Comparison of ENCODE assay signal across 1 cellular context in the genomic region with DNA sequence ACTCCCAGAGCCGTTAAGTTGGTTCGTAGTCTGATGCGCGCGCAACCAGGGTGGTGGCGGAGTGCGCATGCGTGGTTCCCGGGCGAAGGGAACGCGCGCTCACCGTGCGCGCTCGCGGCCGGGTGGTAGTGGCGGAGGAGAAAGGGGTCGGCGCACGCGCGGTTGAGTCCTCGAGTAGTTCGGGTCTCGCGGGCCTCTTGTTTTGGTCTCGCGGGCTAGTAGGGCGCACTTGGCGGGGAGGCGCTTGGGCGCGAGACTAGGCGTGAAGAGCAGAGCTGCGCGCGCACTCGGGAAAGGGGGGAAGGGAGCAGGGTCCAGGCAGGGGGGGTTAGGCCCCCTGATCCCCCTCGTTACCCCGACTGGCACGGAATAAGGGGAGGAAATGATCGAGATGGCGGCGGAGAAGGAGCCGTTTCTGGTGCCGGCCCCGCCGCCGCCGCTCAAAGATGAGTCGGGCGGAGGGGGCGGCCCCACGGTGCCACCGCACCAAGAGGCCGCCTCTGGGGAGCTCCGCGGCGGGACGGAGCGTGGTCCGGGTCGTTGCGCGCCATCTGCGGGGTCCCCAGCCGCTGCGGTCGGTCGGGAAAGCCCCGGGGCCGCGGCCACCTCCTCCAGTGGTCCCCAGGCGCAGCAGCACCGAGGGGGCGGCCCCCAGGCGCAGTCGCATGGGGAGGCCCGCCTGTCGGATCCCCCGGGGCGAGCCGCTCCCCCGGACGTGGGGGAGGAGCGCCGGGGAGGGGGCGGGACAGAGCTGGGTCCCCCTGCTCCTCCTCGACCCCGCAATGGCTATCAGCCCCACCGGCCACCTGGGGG.
TF ChIP-seq lines count a peak whose summit lies in the region.

Gene MEPCE, plus strand, starts transcription at position 195 of the 813 bp plus-strand sequence. Its CDS starts 188 bp downstream, at position 383.

TF ChIP-seq in Ishikawa, 13 proteins besides CTCF, POLR2A, EP300 and RAD21 (continued from another document):
- TF ChIP-seq, protein P1, sequence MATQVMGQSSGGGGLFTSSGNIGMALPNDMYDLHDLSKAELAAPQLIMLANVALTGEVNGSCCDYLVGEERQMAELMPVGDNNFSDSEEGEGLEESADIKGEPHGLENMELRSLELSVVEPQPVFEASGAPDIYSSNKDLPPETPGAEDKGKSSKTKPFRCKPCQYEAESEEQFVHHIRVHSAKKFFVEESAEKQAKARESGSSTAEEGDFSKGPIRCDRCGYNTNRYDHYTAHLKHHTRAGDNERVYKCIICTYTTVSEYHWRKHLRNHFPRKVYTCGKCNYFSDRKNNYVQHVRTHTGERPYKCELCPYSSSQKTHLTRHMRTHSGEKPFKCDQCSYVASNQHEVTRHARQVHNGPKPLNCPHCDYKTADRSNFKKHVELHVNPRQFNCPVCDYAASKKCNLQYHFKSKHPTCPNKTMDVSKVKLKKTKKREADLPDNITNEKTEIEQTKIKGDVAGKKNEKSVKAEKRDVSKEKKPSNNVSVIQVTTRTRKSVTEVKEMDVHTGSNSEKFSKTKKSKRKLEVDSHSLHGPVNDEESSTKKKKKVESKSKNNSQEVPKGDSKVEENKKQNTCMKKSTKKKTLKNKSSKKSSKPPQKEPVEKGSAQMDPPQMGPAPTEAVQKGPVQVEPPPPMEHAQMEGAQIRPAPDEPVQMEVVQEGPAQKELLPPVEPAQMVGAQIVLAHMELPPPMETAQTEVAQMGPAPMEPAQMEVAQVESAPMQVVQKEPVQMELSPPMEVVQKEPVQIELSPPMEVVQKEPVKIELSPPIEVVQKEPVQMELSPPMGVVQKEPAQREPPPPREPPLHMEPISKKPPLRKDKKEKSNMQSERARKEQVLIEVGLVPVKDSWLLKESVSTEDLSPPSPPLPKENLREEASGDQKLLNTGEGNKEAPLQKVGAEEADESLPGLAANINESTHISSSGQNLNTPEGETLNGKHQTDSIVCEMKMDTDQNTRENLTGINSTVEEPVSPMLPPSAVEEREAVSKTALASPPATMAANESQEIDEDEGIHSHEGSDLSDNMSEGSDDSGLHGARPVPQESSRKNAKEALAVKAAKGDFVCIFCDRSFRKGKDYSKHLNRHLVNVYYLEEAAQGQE (IDR thresholded peaks at IDR 0.05; ENCODE audit: low read depth) = no peak
- TF ChIP-seq TEAD4 (IDR thresholded peaks at IDR 0.05) (no peak), ZBTB7A (IDR thresholded peaks at IDR 0.05; ENCODE audit: low read depth) (peak; percentile 77; the same call in 1 of the 2 replicates), CEBPB (IDR thresholded peaks at IDR 0.05) (no peak), TCF12 (IDR thresholded peaks at IDR 0.05; ENCODE audit: low read depth) (no peak), NFIC (IDR thresholded peaks at IDR 0.05) (no peak), FOXM1 (IDR thresholded peaks at IDR 0.05; ENCODE audit: borderline replicate concordance, low read depth) (no peak), USF1 (IDR thresholded peaks at IDR 0.05) (no peak), EGR1 (IDR thresholded peaks at IDR 0.05) (0 out of 2 replicates have a peak, but pooled peaks have one; percentile 11)
- TF ChIP-seq, protein P2, sequence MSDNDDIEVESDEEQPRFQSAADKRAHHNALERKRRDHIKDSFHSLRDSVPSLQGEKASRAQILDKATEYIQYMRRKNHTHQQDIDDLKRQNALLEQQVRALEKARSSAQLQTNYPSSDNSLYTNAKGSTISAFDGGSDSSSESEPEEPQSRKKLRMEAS (IDR thresholded peaks at IDR 0.05) = no peak; the same call in 1 of the 2 replicates
